Comparison of ENCODE assay signal across 1 cellular context in the genomic region with DNA sequence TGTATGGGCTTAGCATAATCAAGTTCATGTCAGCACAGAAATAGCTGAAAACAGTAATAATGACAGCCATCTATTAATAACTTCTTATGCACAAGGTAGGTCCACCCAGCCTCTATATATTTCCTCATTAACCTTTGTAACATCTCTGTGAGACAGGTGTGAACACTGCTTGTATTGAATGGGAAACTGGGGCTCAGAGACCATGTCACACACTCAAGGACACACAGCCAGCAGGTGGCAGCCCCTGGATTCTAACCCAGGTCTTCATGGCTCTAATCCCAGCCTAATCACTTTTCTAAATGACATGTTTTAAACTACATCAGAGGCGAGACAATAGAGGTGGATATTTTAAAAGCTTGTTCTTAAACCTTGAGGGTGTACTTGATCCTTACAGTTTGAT.
TF ChIP-seq lines count a peak whose summit lies in the region.

No MANE protein-coding gene starts in this region.

TF ChIP-seq in HCT116, 20 proteins besides CTCF, POLR2A, EP300 and RAD21 (continued from another document):
- TF ChIP-seq, protein P1, sequence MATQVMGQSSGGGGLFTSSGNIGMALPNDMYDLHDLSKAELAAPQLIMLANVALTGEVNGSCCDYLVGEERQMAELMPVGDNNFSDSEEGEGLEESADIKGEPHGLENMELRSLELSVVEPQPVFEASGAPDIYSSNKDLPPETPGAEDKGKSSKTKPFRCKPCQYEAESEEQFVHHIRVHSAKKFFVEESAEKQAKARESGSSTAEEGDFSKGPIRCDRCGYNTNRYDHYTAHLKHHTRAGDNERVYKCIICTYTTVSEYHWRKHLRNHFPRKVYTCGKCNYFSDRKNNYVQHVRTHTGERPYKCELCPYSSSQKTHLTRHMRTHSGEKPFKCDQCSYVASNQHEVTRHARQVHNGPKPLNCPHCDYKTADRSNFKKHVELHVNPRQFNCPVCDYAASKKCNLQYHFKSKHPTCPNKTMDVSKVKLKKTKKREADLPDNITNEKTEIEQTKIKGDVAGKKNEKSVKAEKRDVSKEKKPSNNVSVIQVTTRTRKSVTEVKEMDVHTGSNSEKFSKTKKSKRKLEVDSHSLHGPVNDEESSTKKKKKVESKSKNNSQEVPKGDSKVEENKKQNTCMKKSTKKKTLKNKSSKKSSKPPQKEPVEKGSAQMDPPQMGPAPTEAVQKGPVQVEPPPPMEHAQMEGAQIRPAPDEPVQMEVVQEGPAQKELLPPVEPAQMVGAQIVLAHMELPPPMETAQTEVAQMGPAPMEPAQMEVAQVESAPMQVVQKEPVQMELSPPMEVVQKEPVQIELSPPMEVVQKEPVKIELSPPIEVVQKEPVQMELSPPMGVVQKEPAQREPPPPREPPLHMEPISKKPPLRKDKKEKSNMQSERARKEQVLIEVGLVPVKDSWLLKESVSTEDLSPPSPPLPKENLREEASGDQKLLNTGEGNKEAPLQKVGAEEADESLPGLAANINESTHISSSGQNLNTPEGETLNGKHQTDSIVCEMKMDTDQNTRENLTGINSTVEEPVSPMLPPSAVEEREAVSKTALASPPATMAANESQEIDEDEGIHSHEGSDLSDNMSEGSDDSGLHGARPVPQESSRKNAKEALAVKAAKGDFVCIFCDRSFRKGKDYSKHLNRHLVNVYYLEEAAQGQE (IDR thresholded peaks at IDR 0.05; ENCODE audit: low read depth) = no peak
- TF ChIP-seq CEBPB (IDR thresholded peaks at IDR 0.05; ENCODE audit: low read depth) (no peak), POLR2AphosphoS5 (IDR thresholded peaks at IDR 0.05; ENCODE audit: low read depth, low read length) (no peak), SRF (IDR thresholded peaks at IDR 0.05; ENCODE audit: low read depth) (no peak), ZNF274 (IDR thresholded peaks at IDR 0.05; ENCODE audit: low read depth, low read length) (no peak), FOSL1 (IDR thresholded peaks at IDR 0.05; ENCODE audit: low read depth) (no peak), YY1 (IDR thresholded peaks at IDR 0.05; ENCODE audit: extremely low read depth, insufficient replicate concordance, low read depth, low read length) (no peak), EGR1 (IDR thresholded peaks at IDR 0.05; ENCODE audit: low read depth) (no peak), TCF7L2 (IDR thresholded peaks at IDR 0.05; ENCODE audit: borderline replicate concordance, extremely low read depth, insufficient read depth, insufficient read length) (no peak)
- TF ChIP-seq, protein P2, sequence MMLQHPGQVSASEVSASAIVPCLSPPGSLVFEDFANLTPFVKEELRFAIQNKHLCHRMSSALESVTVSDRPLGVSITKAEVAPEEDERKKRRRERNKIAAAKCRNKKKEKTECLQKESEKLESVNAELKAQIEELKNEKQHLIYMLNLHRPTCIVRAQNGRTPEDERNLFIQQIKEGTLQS (IDR thresholded peaks at IDR 0.05) = no peak
- TF ChIP-seq, protein P3, sequence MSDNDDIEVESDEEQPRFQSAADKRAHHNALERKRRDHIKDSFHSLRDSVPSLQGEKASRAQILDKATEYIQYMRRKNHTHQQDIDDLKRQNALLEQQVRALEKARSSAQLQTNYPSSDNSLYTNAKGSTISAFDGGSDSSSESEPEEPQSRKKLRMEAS (IDR thresholded peaks at IDR 0.05) = no peak
